ENCODE assay signal across 12 cellular contexts in the genomic region with DNA sequence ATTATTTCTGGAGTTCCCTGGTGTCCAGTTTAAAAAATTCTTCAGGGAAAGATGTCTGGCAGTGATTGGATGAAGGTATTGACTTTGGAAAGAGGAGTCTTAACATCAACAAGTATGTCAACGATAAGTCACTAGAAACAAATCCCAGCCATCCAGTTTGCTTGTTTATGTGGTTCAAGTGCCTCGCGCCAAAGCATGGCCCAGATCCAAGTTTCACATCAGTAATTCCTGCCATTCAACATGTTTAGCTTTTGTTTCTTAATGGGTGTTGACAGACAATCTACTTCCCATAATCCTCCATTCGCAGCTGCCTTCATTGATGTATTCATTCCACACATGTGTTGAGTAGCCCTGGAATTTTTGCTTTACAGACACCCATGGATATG.
A peak's percentile ranks its signal among the peaks of the same experiment; 100 is the strongest.
DNase-seq lines count a peak whose midpoint lies in the region; ATAC-seq and TF ChIP-seq lines count a peak whose summit lies in the region.
"Had no signal": no experiment of that assay in that cellular context is flagged by ENCODE, and none has a peak within 500 bp of the region (broad histone marks: within the 10 kb centered on the region; RNA-seq: fewer than 3 reads in every experiment).

No MANE protein-coding gene starts in this region.

- H3K79me1 ChIP-seq in mesendoderm (ENCODE audit: low read length) = no peaks in the 10 kb centered on the region

- H4K5ac ChIP-seq in mesendoderm (ENCODE audit: low read length) = no peak overlapping the region

- BruUV-seq in A673 (replicated peaks; lab: Mats Ljungman, UMichigan) = no TSS peak

- H4K8ac ChIP-seq in mesendoderm (ENCODE audit: low read depth, low read length) = no peak overlapping the region

- no peak overlapping the region for H3K27ac Mint-ChIP-seq in natural killer cell
- H3K27ac Mint-ChIP-seq: activated CD8-positive, alpha-beta T cell treated with anti-CD3 and anti-CD28 coated beads, Interleukin-2, amount 10 ng/mL, durations not matched to agents 7 days and 5 days had no signal

- no peak overlapping the region for H3K4me3 Mint-ChIP-seq in natural killer cell
- H3K4me3 Mint-ChIP-seq: activated CD8-positive, alpha-beta T cell treated with anti-CD3 and anti-CD28 coated beads, Interleukin-2, amount 10 ng/mL, durations not matched to agents 7 days and 5 days had no signal

- H2BK5ac ChIP-seq in mesendoderm (ENCODE audit: low read length) = no peak overlapping the region

- no peak overlapping the region for H3K4me2 ChIP-seq in mesendoderm (ENCODE audit: low read length)

- no peak overlapping the region for H2AK5ac ChIP-seq in mesendoderm (ENCODE audit: low read length)

- H3K9me3 ChIP-seq in A673 (ENCODE audit: low read depth, low read length, poor library complexity, severe bottlenecking) (no peaks in the 10 kb centered on the region), SJSA1 (replicated peaks) (no peaks in the 10 kb centered on the region)
- H3K9me3 ChIP-seq: breast epithelium, prostate gland had no signal

- no CpG with 5 or more reads among the region's 4 CpGs for WGBS in mesendoderm (ENCODE audit: extremely low coverage, insufficient coverage, low lambda C conversion rate)

- DNase-seq in A673 (ENCODE audit: low spot score) = peak; percentile 44
- DNase-seq in LHCN-M2 (ENCODE audit: low read depth) = peak; percentile 55
- peak; percentile 61 to 64 for DNase-seq in SJSA1 (ENCODE audit: low read depth in 1 of 2, low spot score in 2 of 2)
- DNase-seq in kidney tubule cell (ENCODE audit: low spot score) = peak; percentile 57
- no peak for DNase-seq in natural killer cell
- no peak for DNase-seq in amniotic stem cell (lab: John Stamatoyannopoulos, UW)
- DNase-seq in mesendoderm = no peak
- DNase-seq: activated CD8-positive, alpha-beta T cell treated with anti-CD3 and anti-CD28 coated beads, Interleukin-2, amount 10 ng/mL, durations not matched to agents 7 days and 5 days had no signal

- H3K4ac ChIP-seq in mesendoderm (ENCODE audit: low read depth, low read length) = no peak overlapping the region

- POLR2A ChIA-PET in A673 (lab: Charles Lee; ENCODE audit: low non-redundant PET) = no interaction called here

- H3K4me1 ChIP-seq in A673 (ENCODE audit: insufficient read depth, low read length, poor library complexity, severe bottlenecking) (no peaks in the 10 kb centered on the region), SJSA1 (replicated peaks) (peaks cover 46% of the 10 kb centered on the region), mesendoderm (ENCODE audit: control insufficient read depth, low read depth, low read length) (peaks cover 5% of the 10 kb centered on the region)
- H3K4me1 ChIP-seq: breast epithelium, prostate gland had no signal

- H3K36me3 Mint-ChIP-seq in natural killer cell = no peaks in the 10 kb centered on the region

- no peaks in the 10 kb centered on the region for H3K79me2 ChIP-seq in mesendoderm (ENCODE audit: control insufficient read depth, insufficient read depth, low read length)

- ATAC-seq in natural killer cell = no peak
- ATAC-seq in GM18868 (IDR thresholded peaks at IDR 0.05; ENCODE audit: unreplicated experiment) = no peak
- ATAC-seq: activated CD8-positive, alpha-beta T cell treated with anti-CD3 and anti-CD28 coated beads, Interleukin-2, amount 10 ng/mL, durations not matched to agents 7 days and 5 days; HepG2 had no signal

- no peak overlapping the region for H3K18ac ChIP-seq in mesendoderm (ENCODE audit: low read length)

- no peak overlapping the region for H3K9ac ChIP-seq in mesendoderm (ENCODE audit: low read length)

- H3K36me3 ChIP-seq in A673 (ENCODE audit: insufficient read depth, low read length, poor library complexity, severe bottlenecking) (no peaks in the 10 kb centered on the region), SJSA1 (no peaks in the 10 kb centered on the region), mesendoderm (ENCODE audit: control insufficient read depth, insufficient read depth, low read length) (no peaks in the 10 kb centered on the region)
- H3K36me3 ChIP-seq: breast epithelium, prostate gland had no signal

- intact Hi-C loops in A673 (cut with micrococcal nuclease; ENCODE audit: unreplicated experiment) = no loop called here
- intact Hi-C loops in natural killer cell (cut with micrococcal nuclease) = no loop called here

- H3K27ac ChIP-seq in A673 (ENCODE audit: low read depth, low read length, poor library complexity, severe bottlenecking) (no peak overlapping the region), SJSA1 (peak overlapping the region; percentile 57), mesendoderm (ENCODE audit: low read depth, low read length) (no peak overlapping the region)
- H3K27ac ChIP-seq: breast epithelium, prostate gland had no signal

- H3K4me3 ChIP-seq in A673 (ENCODE audit: low read depth, low read length, poor library complexity, severe bottlenecking) (no peak overlapping the region), SJSA1 (no peak overlapping the region), mesendoderm (ENCODE audit: low read length) (no peak overlapping the region)
- H3K4me3 ChIP-seq: breast epithelium, prostate gland had no signal

- H3K27me3 Mint-ChIP-seq in natural killer cell (ENCODE audit: low read depth in 2 of 2) = no peaks in the 10 kb centered on the region

- H3K9me3 Mint-ChIP-seq in natural killer cell = no peaks in the 10 kb centered on the region

- no peak overlapping the region for H2BK15ac ChIP-seq in mesendoderm (replicated peaks; ENCODE audit: low read depth)

- H3K27me3 ChIP-seq in A673 (replicated peaks; ENCODE audit: insufficient read depth, low read depth, low read length, poor library complexity) (no peaks in the 10 kb centered on the region), SJSA1 (replicated peaks) (no peaks in the 10 kb centered on the region), mesendoderm (ENCODE audit: insufficient read depth, low read length, poor library complexity) (no peaks in the 10 kb centered on the region)
- H3K27me3 ChIP-seq: breast epithelium had no signal

- CTCF ChIA-PET in A673 (lab: Charles Lee) = no interaction called here

- TF ChIP-seq CTCF in A673 (conservative IDR thresholded peaks at IDR 0.05; ENCODE audit: low read depth, low read length) = no peak
- no peak for TF ChIP-seq CTCF in natural killer cell (IDR thresholded peaks at IDR 0.05)

- H3K4me1 Mint-ChIP-seq in natural killer cell = peaks cover 40 to 47% of the 10 kb centered on the region in 2 donors

- H3K56ac ChIP-seq in mesendoderm (ENCODE audit: low read length) = no peak overlapping the region

- H2BK120ac ChIP-seq in mesendoderm (ENCODE audit: low read depth, low read length) = no peak overlapping the region

- H3K23ac ChIP-seq in mesendoderm (ENCODE audit: low read length) = no peak overlapping the region

Comparison
In these comparisons a context has a peak if more than half of its experiments do, and no peak if none do; other contexts are left out.
1. DNase-seq: peak in A673 (single experiment), LHCN-M2 (single experiment), SJSA1 (2 of 2) and kidney tubule cell (single experiment); none in natural killer cell (single experiment), amniotic stem cell (single experiment) and mesendoderm (single experiment).